In genomic region chr9:108045851-108046250, GRCh38 we compare ENCODE assay signal across 21 cellular contexts.
DNase-seq lines count a peak whose midpoint lies in the region; ATAC-seq and TF ChIP-seq lines count a peak whose summit lies in the region.
"Had no signal": no experiment of that assay in that cellular context is flagged by ENCODE, and none has a peak within 500 bp of the region (broad histone marks: within the 10 kb centered on the region; RNA-seq: fewer than 3 reads in every experiment).

No MANE protein-coding gene starts in this region.

- H3K36me3 Mint-ChIP-seq in MCF 10A (ENCODE audit: insufficient read depth, unreplicated experiment), result no peaks in the 10 kb centered on the region
- H3K36me3 Mint-ChIP-seq: CD8-positive, alpha-beta memory T cell had no signal

- intact Hi-C loops in MCF 10A (cut with micrococcal nuclease), result loop anchor here (5.0 kb wide), 1 partner anchor 506 kb away; no protein-coding TSS in a partner anchor
- intact Hi-C loops in breast epithelium (cut with DNase I; ENCODE audit: low total_unique reads), result no loop called here

- no peak for ATAC-seq in RWPE2 (ENCODE audit: low read depth)
- ATAC-seq in GM18498 (IDR thresholded peaks at IDR 0.05; ENCODE audit: unreplicated experiment), result no peak
- ATAC-seq: A549 had no signal

- TF ChIP-seq CTCF in MCF 10A (IDR thresholded peaks at IDR 0.05; ENCODE audit: unreplicated experiment), result no peak
- TF ChIP-seq CTCF in breast epithelium (IDR thresholded peaks at IDR 0.05), result no peak
- TF ChIP-seq CTCF in RWPE2 (IDR thresholded peaks at IDR 0.05; ENCODE audit: poor library complexity, severe bottlenecking), result no peak
- no peak for TF ChIP-seq CTCF in GM10248 (IDR thresholded peaks at IDR 0.05; ENCODE audit: control extremely low read depth, extremely low read depth, low read depth, missing control alignments)

- no peak overlapping the region for H3K27ac ChIP-seq in breast epithelium
- H3K27ac ChIP-seq in RWPE2 (ENCODE audit: poor library complexity, severe bottlenecking), result peak overlapping the region; percentile 99
- H3K27ac ChIP-seq: BLaER1 treated with 17β-estradiol and CSF1 and Interleukin-3, amounts not matched to agents 10 nM and 100 nM; GM23248 had no signal

- peaks cover 7% of the 10 kb centered on the region for H3K9me3 Mint-ChIP-seq in MCF 10A (ENCODE audit: unreplicated experiment)

- peaks cover 56% of the 10 kb centered on the region for H3K4me1 Mint-ChIP-seq in MCF 10A (ENCODE audit: insufficient read depth, unreplicated experiment)
- H3K4me1 Mint-ChIP-seq: CD8-positive, alpha-beta memory T cell had no signal

- H3K27me3 ChIP-seq in breast epithelium (no peaks in the 10 kb centered on the region), RWPE2 (ENCODE audit: insufficient read depth, poor library complexity, severe bottlenecking) (no peaks in the 10 kb centered on the region)
- H3K27me3 ChIP-seq: BE2C; BLaER1 treated with 17β-estradiol and CSF1 and Interleukin-3, amounts not matched to agents 10 nM and 100 nM had no signal

- no TSS peak for BruUV-seq in MCF 10A (replicated peaks; lab: Mats Ljungman, UMichigan)

- DNase-seq in MCF 10A (ENCODE audit: unreplicated experiment) (no peak), breast epithelium (ENCODE audit: low spot score in 2 of 2) (no peak), RWPE2 (ENCODE audit: low spot score) (no peak), kidney tubule cell (ENCODE audit: low spot score) (peak; percentile 17), cortex of kidney (lab: John Stamatoyannopoulos, UW) (no peak), GM10248 (ENCODE audit: extremely low spot score) (no peak)
- DNase-seq: 8988T; ACHN; AML-193; BE2C; CD4-positive, alpha-beta T cell; CD8-positive, alpha-beta memory T cell; DMS79; GF-D8; GM23248; H7; HCEC 1CT had no signal

- peaks cover 6 to 16% of the 10 kb centered on the region in 2 donors for H3K9me3 ChIP-seq in breast epithelium
- peaks cover 15% of the 10 kb centered on the region for H3K9me3 ChIP-seq in RWPE2 (ENCODE audit: severe bottlenecking)
- H3K9me3 ChIP-seq: BE2C had no signal

- H3K4me3 Mint-ChIP-seq in MCF 10A (ENCODE audit: unreplicated experiment), result no peak overlapping the region
- H3K4me3 Mint-ChIP-seq: CD14-positive monocyte; CD4-positive, alpha-beta T cell; CD8-positive, alpha-beta memory T cell had no signal

- H3K27me3 Mint-ChIP-seq in MCF 10A (ENCODE audit: insufficient read depth, unreplicated experiment), result no peaks in the 10 kb centered on the region
- H3K27me3 Mint-ChIP-seq: CD4-positive, alpha-beta T cell; CD8-positive, alpha-beta memory T cell had no signal

- POLR2A ChIA-PET in MCF 10A (lab: Yijun Ruan, JAX) (interaction anchor here (0.6 to 1.7 kb wide), 4 partner anchors 11 to 506 kb away, joined by 3 to 7 read pairs (median 4); no protein-coding TSS in a partner anchor), GM10248 (lab: Yijun Ruan, JAX) (no interaction called here)

- no peaks in the 10 kb centered on the region for H3K36me3 ChIP-seq in breast epithelium
- H3K36me3 ChIP-seq in RWPE2 (ENCODE audit: low read depth), result no peaks in the 10 kb centered on the region
- H3K36me3 ChIP-seq: BE2C; BLaER1 treated with 17β-estradiol and CSF1 and Interleukin-3, amounts not matched to agents 10 nM and 100 nM had no signal

- H3K4me3 ChIP-seq in breast epithelium, result no peak overlapping the region
- H3K4me3 ChIP-seq in RWPE2 (ENCODE audit: severe bottlenecking), result no peak overlapping the region
- H3K4me3 ChIP-seq: A549; BLaER1 treated with 17β-estradiol and CSF1 and Interleukin-3, amounts not matched to agents 10 nM and 100 nM; GM23248 had no signal

- no peaks in the 10 kb centered on the region for H3K4me1 ChIP-seq in breast epithelium
- H3K4me1 ChIP-seq in RWPE2 (ENCODE audit: insufficient read depth, poor library complexity, severe bottlenecking), result peaks cover 49% of the 10 kb centered on the region
- H3K4me1 ChIP-seq: BE2C had no signal

- TF ChIP-seq POLR2A in breast epithelium (IDR thresholded peaks at IDR 0.05), result no peak

- CTCF ChIA-PET in MCF 10A (lab: Yijun Ruan, JAX) (interaction anchor here (1.4 kb wide), 1 partner anchor 10 kb away, joined by 6 read pairs; no protein-coding TSS in a partner anchor), GM10248 (lab: Yijun Ruan, JAX) (interaction anchor here (1.5 kb wide), 1 partner anchor 9 kb away, joined by 3 read pairs; no protein-coding TSS in a partner anchor)

- peak overlapping the region; percentile 9 for H3K27ac Mint-ChIP-seq in MCF 10A (ENCODE audit: low read depth, unreplicated experiment)
- H3K27ac Mint-ChIP-seq: CD4-positive, alpha-beta T cell; CD8-positive, alpha-beta memory T cell had no signal
